In genomic region chr4:1738410-1738809, GRCh38 we compare ENCODE assay signal across 18 cellular contexts. TPM values are rescaled to one million over a fixed set of nuclear protein-coding genes. Genes with fewer than 3 reads are reported as not detected.
"Had no signal": no experiment of that assay in that cellular context is flagged by ENCODE, and none has a peak within 500 bp of the region (broad histone marks: within the 10 kb centered on the region; RNA-seq: fewer than 3 reads in every experiment).

No MANE protein-coding gene starts in this region.

- ATAC-seq: activated T-cell treated with anti-CD3 and anti-CD28 coated beads, Interleukin-2, amount 50 U/mL, for 72 hours; effector memory CD8-positive, alpha-beta T cell; gastrocnemius medialis; heart left ventricle; stimulated activated effector memory CD8-positive, alpha-beta T cell treated with anti-CD3 and anti-CD28 coated beads, Interleukin-12 subunit alpha, Interleukin-12 subunit beta, amount 100 ng/mL, for 72 hours had no signal

- H3K36me3 ChIP-seq: thyroid gland, uterus had no signal

- H3K9me3 ChIP-seq: thyroid gland, uterus had no signal

- H3K4me1 ChIP-seq: gastrocnemius medialis, heart left ventricle, uterus had no signal

- H3K27ac ChIP-seq: gastrocnemius medialis, heart left ventricle, thyroid gland, uterus had no signal

- H3K4me1 Mint-ChIP-seq: activated B cell treated with CpG ODN at 0.5 μM for 24 hours; activated CD4-positive, alpha-beta T cell treated with anti-CD3 and anti-CD28 coated beads, Interleukin-2, amount 10 ng/mL, durations not matched to agents 24 days and 14 days; immature natural killer cell; nephron; stimulated activated effector memory CD8-positive, alpha-beta T cell treated with anti-CD3 and anti-CD28 coated beads, Interleukin-12 subunit alpha, Interleukin-12 subunit beta, amount 100 ng/mL, for 72 hours had no signal

- H3K27ac Mint-ChIP-seq: activated B cell treated with CpG ODN at 0.5 μM for 24 hours; activated CD4-positive, alpha-beta T cell treated with anti-CD3 and anti-CD28 coated beads, Interleukin-2, amount 10 ng/mL, durations not matched to agents 24 days and 14 days; activated T-cell treated with anti-CD3 and anti-CD28 coated beads, Interleukin-2, amount 50 U/mL, for 72 hours; immature natural killer cell; nephron; stimulated activated effector memory CD8-positive, alpha-beta T cell treated with anti-CD3 and anti-CD28 coated beads, Interleukin-12 subunit alpha, Interleukin-12 subunit beta, amount 100 ng/mL, for 72 hours had no signal

- H3K4me3 Mint-ChIP-seq: activated B cell treated with CpG ODN at 0.5 μM for 24 hours; activated CD4-positive, alpha-beta T cell treated with anti-CD3 and anti-CD28 coated beads, Interleukin-2, amount 10 ng/mL, durations not matched to agents 24 days and 14 days; activated T-cell treated with anti-CD3 and anti-CD28 coated beads, Interleukin-2, amount 50 U/mL, for 72 hours; effector memory CD8-positive, alpha-beta T cell; immature natural killer cell; nephron; stimulated activated effector memory CD8-positive, alpha-beta T cell treated with anti-CD3 and anti-CD28 coated beads, Interleukin-12 subunit alpha, Interleukin-12 subunit beta, amount 100 ng/mL, for 72 hours had no signal

- H3K27me3 ChIP-seq: gastrocnemius medialis, heart left ventricle, thyroid gland, uterus had no signal

- H3K9me3 Mint-ChIP-seq: effector memory CD8-positive, alpha-beta T cell had no signal

- H3K27me3 Mint-ChIP-seq: activated B cell treated with CpG ODN at 0.5 μM for 24 hours; activated CD4-positive, alpha-beta T cell treated with anti-CD3 and anti-CD28 coated beads, Interleukin-2, amount 10 ng/mL, durations not matched to agents 24 days and 14 days; effector memory CD8-positive, alpha-beta T cell had no signal

- DNase-seq: activated B cell treated with CpG ODN at 0.5 μM for 24 hours; activated CD4-positive, alpha-beta T cell treated with anti-CD3 and anti-CD28 coated beads, Interleukin-2, amount 10 ng/mL, durations not matched to agents 24 days and 14 days; activated CD8-positive, alpha-beta memory T cell treated with anti-CD3 and anti-CD28 coated beads, Interleukin-2, amount 50 U/mL, for 48 hours; activated gamma-delta T cell treated with Interleukin-2 at 50 U/mL for 16 hours; activated T-cell treated with anti-CD3 and anti-CD28 coated beads, Interleukin-2, amount 50 U/mL, for 72 hours; dermis blood vessel endothelial cell; effector memory CD8-positive, alpha-beta T cell; gastrocnemius medialis; heart left ventricle; immature natural killer cell; nucleus accumbens; posterior cingulate gyrus; retina; thyroid gland; uterus had no signal

- FAIRE-seq: astrocyte had no signal

- H3K4me3 ChIP-seq: gastrocnemius medialis, heart left ventricle, thyroid gland, uterus had no signal

RNA-seq across cellular contexts. Expression of gene FGFR3, which starts 54.7 kb away (rescaled TPM):
- polyA plus RNA-seq: immature natural killer cell had no signal
